Comparison of ENCODE assay signal across 10 cellular contexts in the genomic region with DNA sequence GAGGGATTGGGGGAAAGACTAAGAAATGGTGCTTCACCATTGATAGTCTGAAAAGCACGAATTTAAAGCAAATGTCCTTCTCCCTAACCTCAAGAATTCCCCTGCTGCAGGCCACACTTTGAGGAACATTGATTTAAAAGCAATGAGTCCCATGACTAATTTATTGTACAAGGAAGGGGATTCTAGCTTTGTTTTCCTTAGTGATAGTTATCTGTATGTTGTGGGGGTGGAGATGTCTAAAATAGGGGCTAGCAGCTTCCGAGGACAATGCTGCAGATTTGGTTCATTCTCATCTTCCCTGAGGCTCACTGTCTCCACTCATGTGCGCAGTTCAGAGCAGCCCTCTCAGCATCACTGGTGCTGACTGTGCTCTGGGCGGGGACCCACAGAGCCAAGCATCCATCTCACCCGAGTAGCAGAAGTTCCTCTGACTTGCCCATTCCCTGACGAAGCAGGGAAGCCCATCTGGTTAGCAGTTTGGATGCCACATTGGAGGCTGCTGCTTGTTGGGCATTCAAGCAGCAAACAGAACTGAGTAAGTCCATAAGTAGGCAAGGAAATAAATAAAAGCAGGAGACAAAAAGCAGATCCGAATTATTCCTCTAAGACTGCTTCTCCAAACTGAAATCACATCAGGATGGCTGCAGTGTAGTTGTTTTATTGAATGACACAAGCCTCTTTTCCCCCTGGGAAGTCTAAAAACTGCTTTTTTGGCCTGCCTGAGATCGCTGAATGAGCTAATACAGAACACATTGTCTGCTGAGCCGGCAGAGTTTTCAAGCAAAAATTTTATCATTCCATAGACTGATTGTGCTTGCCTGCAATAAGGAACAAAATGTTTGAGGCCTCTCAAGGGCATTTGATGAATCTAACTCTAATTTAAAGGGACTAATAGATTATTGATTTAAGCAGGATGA. TPM values are rescaled to one million over a fixed set of nuclear protein-coding genes. Genes with fewer than 3 reads are reported as not detected.
DNase-seq lines count a peak whose midpoint lies in the region; ATAC-seq and TF ChIP-seq lines count a peak whose summit lies in the region.
"Had no signal": no experiment of that assay in that cellular context is flagged by ENCODE, and none has a peak within 500 bp of the region (broad histone marks: within the 10 kb centered on the region; RNA-seq: fewer than 3 reads in every experiment).

No MANE protein-coding gene starts in this region.

- peak overlapping the region; percentile 62 for H3K4me2 ChIP-seq in hepatocyte
- H3K4me2 ChIP-seq in smooth muscle cell: peak overlapping the region; percentile 72

- H3K27me3 ChIP-seq in hepatocyte: no peaks in the 10 kb centered on the region
- no peaks in the 10 kb centered on the region for H3K27me3 ChIP-seq in smooth muscle cell (ENCODE audit: low read depth)

- intact Hi-C loops in natural killer cell (cut with micrococcal nuclease): no loop called here

- DNase-seq in GM04504 (ENCODE audit: low read depth): peak; percentile 46
- peak; percentile 70 for DNase-seq in astrocyte of the hippocampus (ENCODE audit: low read depth, low spot score)
- no peak for DNase-seq in hepatocyte (ENCODE audit: low spot score)
- DNase-seq in smooth muscle cell (lab: John Stamatoyannopoulos, UW; ENCODE audit: unreplicated experiment): no peak
- no peak for DNase-seq in CD1c-positive myeloid dendritic cell (ENCODE audit: extremely low spot score)
- DNase-seq in natural killer cell: no peak
- DNase-seq in activated gamma-delta T cell (lab: John Stamatoyannopoulos, UW): no peak
- DNase-seq: activated T-cell treated with anti-CD3 and anti-CD28 coated beads, Interleukin-2, amount 50 U/mL, for 48 hours; stimulated activated CD4-positive, alpha-beta T cell treated with anti-CD3 and anti-CD28 coated beads, Interleukin-1b, Interleukin-23, amount 100 ng/mL, for 48 hours had no signal

- peaks cover 73% of the 10 kb centered on the region for H3K79me2 ChIP-seq in hepatocyte
- H3K79me2 ChIP-seq in smooth muscle cell (ENCODE audit: low read depth): peaks cover 69% of the 10 kb centered on the region

- TF ChIP-seq CTCF in hepatocyte (IDR thresholded peaks at IDR 0.05; ENCODE audit: poor library complexity) (no peak), smooth muscle cell (IDR thresholded peaks at IDR 0.05; ENCODE audit: borderline replicate concordance, insufficient read depth, poor library complexity, severe bottlenecking) (no peak), natural killer cell (IDR thresholded peaks at IDR 0.05) (no peak)

- no peaks in the 10 kb centered on the region for H3K36me3 Mint-ChIP-seq in natural killer cell

- peak overlapping the region; percentile 61 for H3K27ac ChIP-seq in hepatocyte
- peak overlapping the region; percentile 76 for H3K27ac ChIP-seq in smooth muscle cell (ENCODE audit: low read depth)

- H2AFZ ChIP-seq in hepatocyte (no peak overlapping the region), smooth muscle cell (ENCODE audit: low read depth) (no peak overlapping the region)

- H3K9me3 Mint-ChIP-seq in natural killer cell: no peaks in the 10 kb centered on the region

- peaks cover 9 to 13% of the 10 kb centered on the region in 2 donors for H3K4me1 Mint-ChIP-seq in natural killer cell

- H3K27me3 Mint-ChIP-seq in natural killer cell (ENCODE audit: low read depth in 2 of 2): peaks cover 0 to 3% of the 10 kb centered on the region in 2 donors

- H3K4me1 ChIP-seq in hepatocyte (ENCODE audit: insufficient read depth): peaks cover 56% of the 10 kb centered on the region
- H3K4me1 ChIP-seq in smooth muscle cell (ENCODE audit: low read depth): peaks cover 35% of the 10 kb centered on the region

- H3K27ac Mint-ChIP-seq in natural killer cell: no peak overlapping the region

- H4K20me1 ChIP-seq in hepatocyte (ENCODE audit: insufficient read depth, poor library complexity, severe bottlenecking) (no peaks in the 10 kb centered on the region), smooth muscle cell (ENCODE audit: low read depth) (peaks cover 3% of the 10 kb centered on the region)

- H3K9me2 ChIP-seq in hepatocyte (replicated peaks; ENCODE audit: insufficient read depth): no peaks in the 10 kb centered on the region

- peaks cover 25% of the 10 kb centered on the region for H3F3A ChIP-seq in smooth muscle cell (ENCODE audit: low read depth)

- WGBS in hepatocyte (ENCODE audit: low lambda C conversion rate, missing lambda C conversion rate): 38% methylated on average over 9 of the region's 9 CpGs
- WGBS in smooth muscle cell (ENCODE audit: low lambda C conversion rate): 17% methylated on average over 9 of the region's 9 CpGs

- no peaks in the 10 kb centered on the region for H3K36me3 ChIP-seq in hepatocyte (replicated peaks; ENCODE audit: insufficient read depth, low read depth)
- H3K36me3 ChIP-seq in smooth muscle cell (ENCODE audit: low read depth): no peaks in the 10 kb centered on the region

- H3K9me3 ChIP-seq in hepatocyte (ENCODE audit: low read depth) (no peaks in the 10 kb centered on the region), smooth muscle cell (replicated peaks; ENCODE audit: low read depth) (no peaks in the 10 kb centered on the region)

- H3K4me3 ChIP-seq in hepatocyte: no peak overlapping the region
- no peak overlapping the region for H3K4me3 ChIP-seq in smooth muscle cell

- H3K4me3 Mint-ChIP-seq in natural killer cell: no peak overlapping the region

- peak overlapping the region; percentile 35 for H3K9ac ChIP-seq in smooth muscle cell (ENCODE audit: low read depth)

- no peak for ATAC-seq in HG02973 (IDR thresholded peaks at IDR 0.05; ENCODE audit: unreplicated experiment)
- ATAC-seq in natural killer cell: no peak

RNA-seq across cellular contexts. Expression of a gene that starts 27.5 kb away (rescaled TPM):
- total RNA-seq in hepatocyte (30.7 and 33.0 TPM in 2 replicates), smooth muscle cell (106 and 129 TPM in 2 replicates), natural killer cell (not detected)
- polyA plus RNA-seq in hepatocyte (20.2 and 22.2 TPM in 2 replicates), smooth muscle cell (62.8 and 88.1 TPM in 2 replicates)

Comparison
In these comparisons a context has a peak if more than half of its experiments do, and no peak if none do; other contexts are left out.
1. DNase-seq: peak in GM04504 (single experiment) and astrocyte of the hippocampus (single experiment); none in hepatocyte (single experiment), smooth muscle cell (single experiment), CD1c-positive myeloid dendritic cell (single experiment), natural killer cell (single experiment) and activated gamma-delta T cell (single experiment).
2. RNA of a gene that starts 27.5 kb away (total RNA-seq): 106 to 129 TPM in smooth muscle cell and 30.7 to 33.0 TPM in hepatocyte; not detected in natural killer cell; every median in the first group is over 10 times any median in the second.